In the genomic region with DNA sequence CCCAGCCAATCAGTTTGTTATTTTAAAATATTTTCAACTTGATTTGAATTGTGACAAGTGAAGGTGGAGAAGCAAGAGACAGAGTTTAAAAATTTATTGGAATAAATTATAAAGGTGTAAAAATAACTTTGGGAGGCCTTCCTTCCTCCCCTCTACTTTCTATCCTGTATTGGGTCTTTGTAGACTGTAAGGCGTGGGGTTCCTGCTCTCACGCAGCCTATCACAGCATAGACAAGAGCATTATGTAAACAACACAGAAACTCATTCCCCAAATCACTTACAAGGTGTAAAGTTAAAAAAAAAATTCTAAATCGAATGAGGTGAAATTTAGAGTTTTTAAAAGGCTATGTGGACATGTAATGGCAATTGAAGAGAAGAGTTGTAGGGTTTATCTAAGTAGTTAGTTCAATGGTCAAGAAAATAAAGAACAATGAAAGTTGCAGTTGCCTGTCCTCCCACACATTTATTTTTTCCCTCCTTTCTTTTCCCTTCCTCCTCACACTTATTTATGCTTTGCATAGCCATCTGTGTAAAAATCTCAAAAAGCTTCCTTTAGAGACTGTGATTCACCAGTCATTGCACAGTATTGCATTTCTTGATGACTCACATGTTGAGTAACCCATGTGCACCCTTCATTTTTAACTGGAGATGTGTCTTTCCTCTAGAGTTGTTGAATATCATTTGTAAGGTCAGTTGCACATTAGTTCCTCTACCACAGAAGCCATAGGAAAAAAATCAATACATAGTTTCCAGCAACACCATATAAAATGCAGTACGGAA, we compare ENCODE assay signal across 1 cellular context.
A peak's percentile ranks its signal among the peaks of the same experiment; 100 is the strongest.
TF ChIP-seq lines count a peak whose summit lies in the region.

No MANE protein-coding gene starts in this region.

TF ChIP-seq in HEK293, 187 proteins besides CTCF, POLR2A, EP300 and RAD21 (continued from another document):
- TF ChIP-seq, protein P1, sequence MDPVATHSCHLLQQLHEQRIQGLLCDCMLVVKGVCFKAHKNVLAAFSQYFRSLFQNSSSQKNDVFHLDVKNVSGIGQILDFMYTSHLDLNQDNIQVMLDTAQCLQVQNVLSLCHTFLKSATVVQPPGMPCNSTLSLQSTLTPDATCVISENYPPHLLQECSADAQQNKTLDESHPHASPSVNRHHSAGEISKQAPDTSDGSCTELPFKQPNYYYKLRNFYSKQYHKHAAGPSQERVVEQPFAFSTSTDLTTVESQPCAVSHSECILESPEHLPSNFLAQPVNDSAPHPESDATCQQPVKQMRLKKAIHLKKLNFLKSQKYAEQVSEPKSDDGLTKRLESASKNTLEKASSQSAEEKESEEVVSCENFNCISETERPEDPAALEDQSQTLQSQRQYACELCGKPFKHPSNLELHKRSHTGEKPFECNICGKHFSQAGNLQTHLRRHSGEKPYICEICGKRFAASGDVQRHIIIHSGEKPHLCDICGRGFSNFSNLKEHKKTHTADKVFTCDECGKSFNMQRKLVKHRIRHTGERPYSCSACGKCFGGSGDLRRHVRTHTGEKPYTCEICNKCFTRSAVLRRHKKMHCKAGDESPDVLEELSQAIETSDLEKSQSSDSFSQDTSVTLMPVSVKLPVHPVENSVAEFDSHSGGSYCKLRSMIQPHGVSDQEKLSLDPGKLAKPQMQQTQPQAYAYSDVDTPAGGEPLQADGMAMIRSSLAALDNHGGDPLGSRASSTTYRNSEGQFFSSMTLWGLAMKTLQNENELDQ (tag by site-specific recombination; IDR thresholded peaks at IDR 0.05; ENCODE audit: low read depth), result no peak
- TF ChIP-seq ZBTB20 (tag by site-specific recombination; IDR thresholded peaks at IDR 0.05), result peak; percentile 62; the same call in 1 of the 2 replicates
- TF ChIP-seq ZBTB48 (tag by site-specific recombination; IDR thresholded peaks at IDR 0.05), result no peak
- TF ChIP-seq, protein P2, sequence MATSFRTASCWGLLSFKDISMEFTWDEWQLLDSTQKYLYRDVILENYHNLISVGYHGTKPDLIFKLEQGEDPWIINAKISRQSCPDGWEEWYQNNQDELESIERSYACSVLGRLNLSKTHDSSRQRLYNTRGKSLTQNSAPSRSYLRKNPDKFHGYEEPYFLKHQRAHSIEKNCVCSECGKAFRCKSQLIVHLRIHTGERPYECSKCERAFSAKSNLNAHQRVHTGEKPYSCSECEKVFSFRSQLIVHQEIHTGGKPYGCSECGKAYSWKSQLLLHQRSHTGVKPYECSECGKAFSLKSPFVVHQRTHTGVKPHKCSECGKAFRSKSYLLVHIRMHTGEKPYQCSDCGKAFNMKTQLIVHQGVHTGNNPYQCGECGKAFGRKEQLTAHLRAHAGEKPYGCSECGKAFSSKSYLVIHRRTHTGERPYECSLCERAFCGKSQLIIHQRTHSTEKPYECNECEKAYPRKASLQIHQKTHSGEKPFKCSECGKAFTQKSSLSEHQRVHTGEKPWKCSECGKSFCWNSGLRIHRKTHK (tag by site-specific recombination; IDR thresholded peaks at IDR 0.05), result no peak
- TF ChIP-seq ZSCAN16 (tag by site-specific recombination; IDR thresholded peaks at IDR 0.05), result no peak
- TF ChIP-seq ZNF544 (tag by site-specific recombination; IDR thresholded peaks at IDR 0.05), result no peak
- peak; percentile 75 for TF ChIP-seq GFI1B (tag by site-specific recombination; IDR thresholded peaks at IDR 0.05)
- TF ChIP-seq ZNF416 (tag by site-specific recombination; IDR thresholded peaks at IDR 0.05), result no peak
- no peak for TF ChIP-seq ZNF473 (tag by site-specific recombination; IDR thresholded peaks at IDR 0.05)
- no peak for TF ChIP-seq ZNF843 (tag by site-specific recombination; IDR thresholded peaks at IDR 0.05)
